In genomic region chr2:3940661-3941060, GRCh38 we compare ENCODE assay signal across 30 cellular contexts.
"Had no signal": no experiment of that assay in that cellular context is flagged by ENCODE, and none has a peak within 500 bp of the region (broad histone marks: within the 10 kb centered on the region; RNA-seq: fewer than 3 reads in every experiment).

No MANE protein-coding gene starts in this region.

- H3K9me3 ChIP-seq: ascending aorta, body of pancreas, MG63, SJCRH30, SK-N-SH had no signal

- H3K4me1 ChIP-seq: ascending aorta, body of pancreas, SJCRH30 had no signal

- DNase-seq: activated CD4-positive, alpha-beta T cell treated with anti-CD3 and anti-CD28 coated beads for 4 hours; activated CD8-positive, alpha-beta memory T cell treated with anti-CD3 and anti-CD28 coated beads, Interleukin-2, amount 50 U/mL, for 48 hours; activated CD8-positive, alpha-beta T cell treated with anti-CD3 and anti-CD28 coated beads for 36 hours; activated effector memory CD4-positive, alpha-beta T cell treated with anti-CD3 and anti-CD28 coated beads, Interleukin-2, amount 50 U/mL, for 16 hours; activated naive CD4-positive, alpha-beta T cell treated with Interleukin-2 at 50 U/mL for 16 hours; activated naive CD8-positive, alpha-beta T cell treated with anti-CD3 and anti-CD28 coated beads, Interleukin-2, amount 50 U/mL, for 24 hours; activated T-cell treated with anti-CD3 and anti-CD28 coated beads, Interleukin-2, amount 50 U/mL, for 1 hour; amniotic stem cell; body of pancreas; central memory CD4-positive, alpha-beta T cell; MG63; MV-4-11; NCI-H1092 treated with DMSO at 0.1 percent for 48 hours; NCI-H1417 treated with DMSO at 0.1 percent for 48 hours; NCI-H1694; NCI-H2029; NCI-H2107; NCI-H510A treated with DMSO at 0.1 percent for 48 hours; NCI-H748 treated with DMSO at 0.1 percent for 48 hours; NK-92 treated with Interleukin-12 subunit alpha and Interleukin-12 subunit beta, amount 100 ng/mL, for 24 hours; OCI-M1; Right ventricle myocardium superior; SJCRH30; SK-N-SH; T-helper 1 cell had no signal

- ATAC-seq: activated CD4-positive, CD25-positive, alpha-beta regulatory T cell treated with anti-CD3 and anti-CD28 coated beads, Interleukin-2, amount 50 U/mL, for 24 hours; activated CD8-positive, alpha-beta T cell treated with anti-CD3 and anti-CD28 coated beads for 36 hours; activated naive CD4-positive, alpha-beta T cell treated with anti-CD3 and anti-CD28 coated beads, Interleukin-2, amount 50 U/mL, for 72 hours; activated naive CD8-positive, alpha-beta T cell treated with anti-CD3 and anti-CD28 coated beads, Interleukin-2, amount 50 U/mL, for 24 hours; body of pancreas; Panc1 had no signal

- H3K4me2 ChIP-seq: SK-N-SH had no signal

- H3K4me1 Mint-ChIP-seq: activated naive CD8-positive, alpha-beta T cell treated with anti-CD3 and anti-CD28 coated beads, Interleukin-2, amount 50 U/mL, for 24 hours had no signal

- H3K27ac ChIP-seq: ascending aorta, body of pancreas, RWPE1, SJCRH30 had no signal

- H3K27me3 Mint-ChIP-seq: activated CD8-positive, alpha-beta T cell treated with anti-CD3 and anti-CD28 coated beads for 36 hours had no signal

- H3K4me3 ChIP-seq: ascending aorta, body of pancreas, MG63, SJCRH30 had no signal

- H3K27ac Mint-ChIP-seq: activated CD8-positive, alpha-beta T cell treated with anti-CD3 and anti-CD28 coated beads for 36 hours; activated naive CD4-positive, alpha-beta T cell treated with anti-CD3 and anti-CD28 coated beads, Interleukin-2, amount 50 U/mL, for 72 hours; activated naive CD8-positive, alpha-beta T cell treated with anti-CD3 and anti-CD28 coated beads, Interleukin-2, amount 50 U/mL, for 24 hours had no signal

- H3K27me3 ChIP-seq: ascending aorta, body of pancreas, MG63, SJCRH30 had no signal

- H3K9ac ChIP-seq: SK-N-SH had no signal

- H3K36me3 ChIP-seq: ascending aorta, MG63, SJCRH30 had no signal

- H3K4me3 Mint-ChIP-seq: activated CD8-positive, alpha-beta T cell treated with anti-CD3 and anti-CD28 coated beads for 36 hours; activated naive CD8-positive, alpha-beta T cell treated with anti-CD3 and anti-CD28 coated beads, Interleukin-2, amount 50 U/mL, for 24 hours had no signal
